In the genomic region with DNA sequence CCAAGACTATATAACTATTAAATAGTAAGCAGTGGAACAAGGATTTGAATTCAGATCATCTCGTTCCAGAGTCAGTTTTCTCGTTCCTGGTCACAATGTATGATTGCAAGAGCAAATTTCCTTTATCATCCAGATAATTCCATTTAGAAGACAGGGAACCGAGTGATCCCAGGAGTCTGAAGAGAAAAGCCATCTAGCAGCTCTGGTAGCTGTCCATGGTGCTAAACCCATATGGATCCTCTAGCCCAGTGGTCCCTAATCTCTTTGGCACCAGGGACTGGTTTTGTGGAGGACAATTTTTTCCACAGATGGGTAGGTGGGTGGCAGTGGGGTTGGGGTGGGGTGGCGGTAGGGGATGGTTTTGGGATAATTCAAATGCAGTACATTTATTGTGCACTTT, we compare ENCODE assay signal across 16 cellular contexts.
DNase-seq lines count a peak whose midpoint lies in the region; ATAC-seq, FAIRE-seq and TF ChIP-seq lines count a peak whose summit lies in the region.
"Had no signal": no experiment of that assay in that cellular context is flagged by ENCODE, and none has a peak within 500 bp of the region (broad histone marks: within the 10 kb centered on the region; RNA-seq: fewer than 3 reads in every experiment).

No MANE protein-coding gene starts in this region.

- POLR2A ChIA-PET in GM12878 (lab: Charles Lee), result no interaction called here

- no peak overlapping the region for H3K9ac ChIP-seq in Karpas-422 (ENCODE audit: low read length)
- no peak overlapping the region for H3K9ac ChIP-seq in GM12878 (ENCODE audit: control insufficient read depth, insufficient read depth, low read length)

- H3K27ac Mint-ChIP-seq in CD14-positive monocyte, result no peak overlapping the region
- H3K27ac Mint-ChIP-seq: activated CD8-positive, alpha-beta T cell treated with anti-CD3 and anti-CD28 coated beads, Interleukin-2, amount 10 ng/mL, durations not matched to agents 7 days and 5 days; stimulated activated naive CD8-positive, alpha-beta T cell treated with anti-CD3 and anti-CD28 coated beads, Interleukin-15, Interleukin-2, amounts not matched to agents 100 ng/mL and 50 ng/mL, for 24 hours had no signal

- RAD21 ChIA-PET in GM12878 (lab: Charles Lee; ENCODE audit: unreplicated experiment), result no interaction called here

- H3K79me2 ChIP-seq in Karpas-422 (ENCODE audit: low read length), result no peaks in the 10 kb centered on the region
- no peaks in the 10 kb centered on the region for H3K79me2 ChIP-seq in GM12878 (ENCODE audit: control insufficient read depth, insufficient read depth, low read length)

- TF ChIP-seq EP300 in GM12878 (IDR thresholded peaks at IDR 0.05; ENCODE audit: borderline replicate concordance in 1 of 2, control insufficient read depth in 1 of 2, low read depth in 2 of 2, low read length in 2 of 2), result no peak

- no peak overlapping the region for H3K4me2 ChIP-seq in Karpas-422 (ENCODE audit: low read depth, low read length, poor library complexity, severe bottlenecking)
- no peak overlapping the region for H3K4me2 ChIP-seq in GM12878 (ENCODE audit: control insufficient read depth, insufficient read depth)

- no peak overlapping the region for H3K4me3 ChIP-seq in AG10803 (ENCODE audit: low read length)
- no peak overlapping the region for H3K4me3 ChIP-seq in Karpas-422 (ENCODE audit: low read length)
- H3K4me3 ChIP-seq in GM12878, result no peak overlapping the region
- H3K4me3 ChIP-seq in uterus, result no peak overlapping the region

- no peak overlapping the region for H3K4me3 Mint-ChIP-seq in CD14-positive monocyte
- H3K4me3 Mint-ChIP-seq: activated CD8-positive, alpha-beta T cell treated with anti-CD3 and anti-CD28 coated beads, Interleukin-2, amount 10 ng/mL, durations not matched to agents 7 days and 5 days; stimulated activated naive CD8-positive, alpha-beta T cell treated with anti-CD3 and anti-CD28 coated beads, Interleukin-15, Interleukin-2, amounts not matched to agents 100 ng/mL and 50 ng/mL, for 24 hours had no signal

- H3K4me1 Mint-ChIP-seq in CD14-positive monocyte, result no peaks in the 10 kb centered on the region

- SMC1A ChIA-PET in GM12878 (lab: Charles Lee; ENCODE audit: uncharacterized antibody, unreplicated experiment), result no interaction called here

- peaks cover 2 to 6% (median 2%) of the 10 kb centered on the region in 3 donors for H3K27me3 Mint-ChIP-seq in CD14-positive monocyte (ENCODE audit: low read depth in 3 of 3)

- H3K4me1 ChIP-seq in Karpas-422 (ENCODE audit: low read length) (no peaks in the 10 kb centered on the region), GM12878 (ENCODE audit: control insufficient read depth, insufficient read depth, low read length) (no peaks in the 10 kb centered on the region), uterus (no peaks in the 10 kb centered on the region)
- H3K4me1 ChIP-seq: foreskin keratinocyte had no signal

- in situ Hi-C loops in GM12878 (cut with MboI), result no loop called here

- H3K9me3 Mint-ChIP-seq in CD14-positive monocyte, result peaks cover 0 to 2% (median 0%) of the 10 kb centered on the region in 7 donors

- no peak for TF ChIP-seq POLR2A in GM12878 (IDR thresholded peaks at IDR 0.05; ENCODE audit: low read depth, low read length)
- no peak for TF ChIP-seq POLR2A in uterus (IDR thresholded peaks at IDR 0.05)

- 0% methylated on average over 4 of the region's 4 CpGs for WGBS in GM12878 (ENCODE audit: insufficient coverage, insufficient replicate concordance, low lambda C conversion rate, missing lambda C conversion rate)

- H3K27ac ChIP-seq in Karpas-422 (ENCODE audit: low read length) (no peak overlapping the region), GM12878 (ENCODE audit: control insufficient read depth, insufficient read depth) (no peak overlapping the region), uterus (no peak overlapping the region)
- H3K27ac ChIP-seq: C4-2B, foreskin keratinocyte had no signal

- intact Hi-C loops in GM12878 (cut with micrococcal nuclease; ENCODE audit: unreplicated experiment) (no loop called here), uterus (cut with DNase I; ENCODE audit: low total_unique reads) (no loop called here), CD14-positive monocyte (cut with micrococcal nuclease) (no loop called here)

- H3K27me3 ChIP-seq in Karpas-422 (ENCODE audit: low read length) (no peaks in the 10 kb centered on the region), GM12878 (replicated peaks in 1 of 2; ENCODE audit: control insufficient read depth in 2 of 2, insufficient read depth in 2 of 2, low read length in 1 of 2) (no peaks in the 10 kb centered on the region; a peak in 1 of 4 replicates), uterus (no peaks in the 10 kb centered on the region)
- H3K27me3 ChIP-seq: foreskin keratinocyte had no signal

- no peaks in the 10 kb centered on the region for H3K9me2 ChIP-seq in Karpas-422 (replicated peaks; ENCODE audit: insufficient read depth, low read length)

- H3K9me3 ChIP-seq in Karpas-422 (ENCODE audit: low read length) (no peaks in the 10 kb centered on the region), GM12878 (replicated peaks; ENCODE audit: control insufficient read depth, insufficient read depth, low read length) (no peaks in the 10 kb centered on the region), uterus (peaks cover 0 to 5% of the 10 kb centered on the region in 2 donors)

- CTCF ChIA-PET in GM12878 (lab: Yijun Ruan, JAX), result no interaction called here

- no peaks in the 10 kb centered on the region for H4K20me1 ChIP-seq in Karpas-422 (ENCODE audit: insufficient read depth, low read depth, low read length)
- H4K20me1 ChIP-seq in GM12878 (ENCODE audit: control insufficient read depth, insufficient read depth), result no peaks in the 10 kb centered on the region

- no peak for TF ChIP-seq RAD21 in GM12878 (IDR thresholded peaks at IDR 0.05; ENCODE audit: insufficient read depth, low read depth, low read length)

- no peak for FAIRE-seq in GM12878 (lab: Jason Lieb, UNC)
- FAIRE-seq: kidney had no signal

- H3K36me3 ChIP-seq in Karpas-422 (ENCODE audit: insufficient read depth, low read length) (no peaks in the 10 kb centered on the region), GM12878 (ENCODE audit: control insufficient read depth in 2 of 2, insufficient read depth in 2 of 2, low read length in 1 of 2) (no peaks in the 10 kb centered on the region), uterus (no peaks in the 10 kb centered on the region)

- no TSS peak for BruUV-seq in GM12878 (replicated peaks; lab: Mats Ljungman, UMichigan)

- H2AFZ ChIP-seq in Karpas-422 (ENCODE audit: low read length) (no peak overlapping the region), GM12878 (ENCODE audit: control insufficient read depth, low read depth, low read length) (no peak overlapping the region)

- TF ChIP-seq CTCF in AG10803 (conservative IDR thresholded peaks at IDR 0.05; ENCODE audit: low read length) (no peak), GM12878 (IDR thresholded peaks at IDR 0.05 in 2 of 3, conservative IDR thresholded peaks at IDR 0.05 in 1 of 3; ENCODE audit: control insufficient read depth in 2 of 3, extremely low read depth in 1 of 3, insufficient read depth in 1 of 3, low read depth in 3 of 3, low read length in 3 of 3) (no peak), uterus (IDR thresholded peaks at IDR 0.05) (no peak), CD14-positive monocyte (IDR thresholded peaks at IDR 0.05) (no peak)

- H3K36me3 Mint-ChIP-seq in CD14-positive monocyte, result no peaks in the 10 kb centered on the region

- DNase-seq in AG10803 (ENCODE audit: low read depth) (peak; percentile 11), Karpas-422 (peak; percentile 53), GM12878 (ENCODE audit: low read depth, low spot score) (no peak), iPS-NIHi11 (ENCODE audit: low spot score) (peak; percentile 69), NAMALWA (ENCODE audit: low spot score) (no peak), left lobe of liver (ENCODE audit: low spot score) (no peak), uterus (no peak), CD14-positive monocyte (ENCODE audit: low spot score) (no peak)
- DNase-seq: activated CD8-positive, alpha-beta T cell treated with anti-CD3 and anti-CD28 coated beads, Interleukin-2, amount 10 ng/mL, durations not matched to agents 7 days and 5 days; cerebellar nuclear complex; kidney; NCI-H510A; T1000 had no signal

- no peak for ATAC-seq in GM12878
- no peak for ATAC-seq in left lobe of liver
- ATAC-seq: activated CD8-positive, alpha-beta T cell treated with anti-CD3 and anti-CD28 coated beads, Interleukin-2, amount 10 ng/mL, durations not matched to agents 7 days and 5 days; foreskin keratinocyte had no signal

TF ChIP-seq in GM12878, 131 proteins besides CTCF, POLR2A, EP300 and RAD21 (continues in another document):
- TF ChIP-seq NR2F1 (conservative IDR thresholded peaks at IDR 0.05), result no peak
- no peak for TF ChIP-seq WRNIP1 (IDR thresholded peaks at IDR 0.05; ENCODE audit: borderline replicate concordance, low read depth, low read length)
- no peak for TF ChIP-seq HSF1 (IDR thresholded peaks at IDR 0.05; ENCODE audit: low read depth, low read length)
- TF ChIP-seq STAT1 (conservative IDR thresholded peaks at IDR 0.05), result no peak

Comparison
In these comparisons a context has a peak if more than half of its experiments do, and no peak if none do; other contexts are left out.
1. DNase-seq: peak in AG10803 (single experiment), Karpas-422 (single experiment) and iPS-NIHi11 (single experiment); none in GM12878 (single experiment), NAMALWA (single experiment), left lobe of liver (single experiment), uterus (0 of 2) and CD14-positive monocyte (single experiment).